In genomic region chr5:143337946-143338345, GRCh38 we compare ENCODE assay signal across 20 cellular contexts.
DNase-seq lines count a peak whose midpoint lies in the region; ATAC-seq, FAIRE-seq and TF ChIP-seq lines count a peak whose summit lies in the region.
"Had no signal": no experiment of that assay in that cellular context is flagged by ENCODE, and none has a peak within 500 bp of the region (broad histone marks: within the 10 kb centered on the region; RNA-seq: fewer than 3 reads in every experiment).

No MANE protein-coding gene starts in this region.

- no peak for TF ChIP-seq CTCF in A549 (IDR thresholded peaks at IDR 0.05)
- no peak for TF ChIP-seq CTCF in lower leg skin (IDR thresholded peaks at IDR 0.05)

- peak overlapping the region; percentile 12 to 38; a peak in 1 of 6 replicates for H3K27ac ChIP-seq in A549

- CTCF ChIA-PET in A549 (lab: Yijun Ruan, JAX): interaction anchor here (0.6 kb wide), 1 partner anchor 63 kb away, joined by 4 read pairs; no protein-coding TSS in a partner anchor

- H3K4me2 ChIP-seq in A549: no peak overlapping the region
- H3K4me2 ChIP-seq: SK-N-SH had no signal

- FAIRE-seq in A549 (lab: Jason Lieb, UNC) (no peak), GM12891 (lab: Jason Lieb, UNC) (peak; percentile 5), urothelium cell line (lab: Jason Lieb, UNC) (no peak)
- FAIRE-seq: GM18507, H54 had no signal

- TF ChIP-seq POLR2A in A549 (IDR thresholded peaks at IDR 0.05; ENCODE audit: low read length) (no peak), GM12891 (IDR thresholded peaks at IDR 0.05; ENCODE audit: low read depth, low read length) (no peak), lower leg skin (IDR thresholded peaks at IDR 0.05) (no peak)

- POLR2A ChIA-PET in A549 (lab: Yijun Ruan, JAX): no interaction called here

- no peak overlapping the region for H3K4me3 ChIP-seq in A549
- no peak overlapping the region for H3K4me3 ChIP-seq in lower leg skin (ENCODE audit: low read depth, poor library complexity, severe bottlenecking)

- no peak for ATAC-seq in A549
- ATAC-seq: Panc1 had no signal

- DNase-seq in A549 (ENCODE audit: low read depth in 1 of 2, low spot score in 1 of 2): no peak
- no peak for DNase-seq in GM12891 (ENCODE audit: insufficient read length, low spot score)
- DNase-seq in NCI-H1930 (lab: John Stamatoyannopoulos, UW): peak; percentile 59 to 72
- peak; percentile 65 for DNase-seq in fibroblast of peridontal ligament (ENCODE audit: extremely low read depth)
- no peak for DNase-seq in GM19238 (ENCODE audit: insufficient read length, low spot score)
- DNase-seq in urothelium cell line (ENCODE audit: low spot score): no peak
- DNase-seq in AG20443 (ENCODE audit: low spot score): no peak
- DNase-seq in lower leg skin (ENCODE audit: low spot score in 2 of 2): no peak
- DNase-seq: CD4-positive, CD25-positive, alpha-beta regulatory T cell; NCI-H1436 treated with DMSO at 0.1 percent for 48 hours; NCI-H2081 treated with DMSO at 0.1 percent for 48 hours; NCI-H446; NCI-H82; Right ventricle myocardium superior; SK-N-SH; T-cell; T-helper 9 cell had no signal

- intact Hi-C loops in lower leg skin (cut with DNase I; ENCODE audit: low total_unique reads): no loop called here

- 75% methylated on average over 3 of the region's 3 CpGs for WGBS in A549 (ENCODE audit: missing lambda C conversion rate)
- 87 to 89% methylated on average over 3 of the region's 3 CpGs for WGBS in lower leg skin, 2 donors

- no peak for TF ChIP-seq RAD21 in A549 (conservative IDR thresholded peaks at IDR 0.05 in 1 of 2, IDR thresholded peaks at IDR 0.05 in 1 of 2)

- H3K9me3 ChIP-seq in A549: no peaks in the 10 kb centered on the region
- H3K9me3 ChIP-seq: SK-N-SH had no signal

- H3K4me1 ChIP-seq in A549: peaks cover 72% of the 10 kb centered on the region

- no peak for TF ChIP-seq EP300 in A549 (IDR thresholded peaks at IDR 0.05)

TF ChIP-seq in A549, 52 proteins besides CTCF, POLR2A, EP300 and RAD21:
- TF ChIP-seq MAFK (IDR thresholded peaks at IDR 0.05; ENCODE audit: partially characterized antibody): no peak
- TF ChIP-seq NR3C1 (IDR thresholded peaks at IDR 0.05): no peak
- no peak for TF ChIP-seq GATA3 (IDR thresholded peaks at IDR 0.05; ENCODE audit: borderline replicate concordance)
- no peak for TF ChIP-seq HOXA7 (CRISPR knock-in tag; IDR thresholded peaks at IDR 0.05)
- no peak for TF ChIP-seq MAX (IDR thresholded peaks at IDR 0.05)
- TF ChIP-seq NFE2L2 (conservative IDR thresholded peaks at IDR 0.05; ENCODE audit: low read length): no peak
- TF ChIP-seq ZNF302 (CRISPR knock-in tag; IDR thresholded peaks at IDR 0.05): no peak
- no peak for TF ChIP-seq ZC3H11A (IDR thresholded peaks at IDR 0.05)
- no peak for TF ChIP-seq JUNB (IDR thresholded peaks at IDR 0.05)
- no peak for TF ChIP-seq SREBF2 (IDR thresholded peaks at IDR 0.05)
- no peak for TF ChIP-seq MAZ (IDR thresholded peaks at IDR 0.05; ENCODE audit: borderline replicate concordance, low read depth, low read length)
- no peak for TF ChIP-seq ZFP36 (IDR thresholded peaks at IDR 0.05; ENCODE audit: borderline replicate concordance, partially characterized antibody)
- TF ChIP-seq EHMT2 (IDR thresholded peaks at IDR 0.05; ENCODE audit: low read depth): no peak
- no peak for TF ChIP-seq FOXS1 (CRISPR knock-in tag; IDR thresholded peaks at IDR 0.05)
- TF ChIP-seq BHLHE40 (IDR thresholded peaks at IDR 0.05; ENCODE audit: low read depth, low read length): no peak
- no peak for TF ChIP-seq ESRRA (IDR thresholded peaks at IDR 0.05; ENCODE audit: borderline replicate concordance, low read length)
- no peak for TF ChIP-seq JUN (IDR thresholded peaks at IDR 0.05)
- TF ChIP-seq CEBPB (IDR thresholded peaks at IDR 0.05): no peak
- TF ChIP-seq E2F6 (IDR thresholded peaks at IDR 0.05; ENCODE audit: borderline replicate concordance, low read depth): no peak

TF ChIP-seq in GM12891, 5 proteins besides CTCF, POLR2A, EP300 and RAD21:
- TF ChIP-seq TAF1 (IDR thresholded peaks at IDR 0.05; ENCODE audit: low read depth, low read length) (no peak), POLR2AphosphoS5 (IDR thresholded peaks at IDR 0.05; ENCODE audit: low read depth, low read length) (no peak), POU2F2 (IDR thresholded peaks at IDR 0.05; ENCODE audit: low read depth, low read length) (no peak), PAX5 (IDR thresholded peaks at IDR 0.05; ENCODE audit: insufficient read depth, low read length, severe bottlenecking) (no peak), SPI1 (IDR thresholded peaks at IDR 0.05; ENCODE audit: low read depth, low read length) (no peak)

Comparison
In these comparisons a context has a peak if more than half of its experiments do, and no peak if none do; other contexts are left out.
1. DNase-seq: peak in NCI-H1930 (2 of 2) and fibroblast of peridontal ligament (single experiment); none in A549 (0 of 2), GM12891 (single experiment), GM19238 (single experiment), urothelium cell line (single experiment), AG20443 (single experiment) and lower leg skin (0 of 2).